Comparison of ENCODE assay signal across 23 cellular contexts in genomic region chr1:220003585-220004299, GRCh38.
"Had no signal": no experiment of that assay in that cellular context is flagged by ENCODE, and none has a peak within 500 bp of the region (broad histone marks: within the 10 kb centered on the region; RNA-seq: fewer than 3 reads in every experiment).

No MANE protein-coding gene starts in this region.

- H3K9me3 Mint-ChIP-seq: endodermal cell had no signal

- H3K27ac ChIP-seq: body of pancreas, cardiac muscle cell, esophagus squamous epithelium, gastroesophageal sphincter, heart left ventricle, parathyroid adenoma, SK-N-MC, WERI-Rb-1 had no signal

- H3K4me3 Mint-ChIP-seq: endodermal cell had no signal

- ATAC-seq: body of pancreas; gastroesophageal sphincter; heart left ventricle; left cardiac atrium; right cardiac atrium; stimulated activated naive CD8-positive, alpha-beta T cell treated with anti-CD3 and anti-CD28 coated beads, Interleukin-15, Interleukin-2, amounts not matched to agents 100 U/mL and 50 U/mL, for 24 hours had no signal

- H3K4me3 ChIP-seq: body of pancreas, cardiac muscle cell, esophagus squamous epithelium, gastroesophageal sphincter, heart left ventricle, SK-N-MC had no signal

- H3K4me1 ChIP-seq: body of pancreas, esophagus squamous epithelium, gastroesophageal sphincter, heart left ventricle, parathyroid adenoma had no signal

- DNase-seq: activated CD4-positive, alpha-beta T cell treated with anti-CD3 and anti-CD28 coated beads for 48 hours; activated effector memory CD4-positive, alpha-beta T cell treated with anti-CD3 and anti-CD28 coated beads, Interleukin-2, amount 50 U/mL, for 16 hours; activated naive CD4-positive, alpha-beta T cell treated with anti-CD3 and anti-CD28 coated beads, Interleukin-2, amount 50 U/mL, for 16 hours; activated T-cell treated with anti-CD3 and anti-CD28 coated beads for 4 hours; anterior cingulate cortex; body of pancreas; cortex of kidney; endodermal cell; esophagus squamous epithelium; heart left ventricle; islet precursor cell; left cardiac atrium; mesenchymal stem cell; nucleus accumbens; right cardiac atrium; stimulated activated CD4-positive, alpha-beta T cell treated with anti-CD3 and anti-CD28 coated beads, Interleukin-4, amount 100 ng/mL, for 24 hours; stimulated activated naive CD8-positive, alpha-beta T cell treated with anti-CD3 and anti-CD28 coated beads, Interleukin-15, Interleukin-2, amounts not matched to agents 100 U/mL and 50 U/mL, for 24 hours; SW 1271; WERI-Rb-1 had no signal

- H3K4me1 Mint-ChIP-seq: endodermal cell had no signal

- H3K27ac Mint-ChIP-seq: endodermal cell had no signal

- H3K9me3 ChIP-seq: body of pancreas, esophagus squamous epithelium, gastroesophageal sphincter, heart left ventricle had no signal
